ENCODE assay signal across 1 cellular context in genomic region chr3:136819784-136820640, GRCh38.
TF ChIP-seq lines count a peak whose summit lies in the region.

No MANE protein-coding gene starts in this region.

TF ChIP-seq in HepG2, 621 proteins besides CTCF, POLR2A, EP300 and RAD21 (continued from another document and continues in another):
- peak; percentile 70 for TF ChIP-seq ARID4A (CRISPR knock-in tag; IDR thresholded peaks at IDR 0.05; ENCODE audit: borderline replicate concordance)
- TF ChIP-seq SP140L (CRISPR knock-in tag; IDR thresholded peaks at IDR 0.05; ENCODE audit: borderline replicate concordance): no peak
- TF ChIP-seq HOXA3 (CRISPR knock-in tag; IDR thresholded peaks at IDR 0.05): 0 out of 2 replicates have a peak, but pooled peaks have one; percentile 47
- TF ChIP-seq PHF8 (CRISPR knock-in tag; IDR thresholded peaks at IDR 0.05): peak; percentile 23; the same call in 1 of the 2 replicates
- peak; percentile 69; the same call in 1 of the 2 replicates for TF ChIP-seq ZNF776 (CRISPR knock-in tag; IDR thresholded peaks at IDR 0.05)
- peak; percentile 68; the same call in 1 of the 2 replicates for TF ChIP-seq HES4 (CRISPR knock-in tag; IDR thresholded peaks at IDR 0.05; ENCODE audit: borderline replicate concordance)
- TF ChIP-seq CEBPZ (IDR thresholded peaks at IDR 0.05; ENCODE audit: low read length): no peak
- peak; percentile 9; the same call in 1 of the 2 replicates for TF ChIP-seq IRF2 (CRISPR knock-in tag; IDR thresholded peaks at IDR 0.05)
- peak; percentile 82 for TF ChIP-seq SALL1 (CRISPR knock-in tag; IDR thresholded peaks at IDR 0.05)
- TF ChIP-seq ZSCAN20 (CRISPR knock-in tag; IDR thresholded peaks at IDR 0.05; ENCODE audit: borderline replicate concordance): no peak
- 0 out of 2 replicates have a peak, but pooled peaks have one; percentile 5 for TF ChIP-seq HNF4A (CRISPR knock-in tag; IDR thresholded peaks at IDR 0.05)
- TF ChIP-seq HDAC2 (CRISPR knock-in tag; IDR thresholded peaks at IDR 0.05): peak; percentile 29; the same call in 1 of the 2 replicates
- TF ChIP-seq BORCS8-MEF2B (CRISPR knock-in tag; IDR thresholded peaks at IDR 0.05): peak; percentile 49
- TF ChIP-seq ZNF337 (CRISPR knock-in tag; IDR thresholded peaks at IDR 0.05; ENCODE audit: borderline replicate concordance, low read depth): 0 out of 2 replicates have a peak, but pooled peaks have one; percentile 18
- TF ChIP-seq ZNF598 (CRISPR knock-in tag; IDR thresholded peaks at IDR 0.05; ENCODE audit: borderline replicate concordance): peak; percentile 60; the same call in 1 of the 2 replicates
- TF ChIP-seq KLF11 (CRISPR knock-in tag; IDR thresholded peaks at IDR 0.05): 0 out of 2 replicates have a peak, but pooled peaks have one; percentile 39
- TF ChIP-seq ZNF253 (CRISPR knock-in tag; IDR thresholded peaks at IDR 0.05; ENCODE audit: borderline replicate concordance): peak; percentile 65; the same call in 1 of the 2 replicates
- peak; percentile 54 for TF ChIP-seq ZMYM4 (CRISPR knock-in tag; IDR thresholded peaks at IDR 0.05)
- TF ChIP-seq FOXA1 (IDR thresholded peaks at IDR 0.05): no peak
- 0 out of 2 replicates have a peak, but pooled peaks have one; percentile 9 for TF ChIP-seq FOXA1 (CRISPR knock-in tag; IDR thresholded peaks at IDR 0.05)
- 0 out of 2 replicates have a peak, but pooled peaks have one; percentile 72 for TF ChIP-seq ZNF557 (CRISPR knock-in tag; IDR thresholded peaks at IDR 0.05)
- TF ChIP-seq ZFY (CRISPR knock-in tag; IDR thresholded peaks at IDR 0.05): peak; percentile 80
- TF ChIP-seq ZNF552 (CRISPR knock-in tag; IDR thresholded peaks at IDR 0.05; ENCODE audit: borderline replicate concordance): 0 out of 2 replicates have a peak, but pooled peaks have one; percentile 24
- TF ChIP-seq ZNF772 (CRISPR knock-in tag; IDR thresholded peaks at IDR 0.05): 0 out of 2 replicates have a peak, but pooled peaks have one; percentile 70
- TF ChIP-seq ZNF138 (CRISPR knock-in tag; IDR thresholded peaks at IDR 0.05; ENCODE audit: low read depth): peak; percentile 75; the same call in 1 of the 2 replicates
- TF ChIP-seq TCF12 (IDR thresholded peaks at IDR 0.05): no peak
- 0 out of 2 replicates have a peak, but pooled peaks have one; percentile 26 for TF ChIP-seq TCF12 (CRISPR knock-in tag; IDR thresholded peaks at IDR 0.05)
- peak; percentile 71; the same call in 1 of the 2 replicates for TF ChIP-seq ATF7-NPFF (CRISPR knock-in tag; IDR thresholded peaks at IDR 0.05; ENCODE audit: low read depth)
- peak; percentile 26; the same call in 1 of the 2 replicates for TF ChIP-seq ZBTB7B (CRISPR knock-in tag; IDR thresholded peaks at IDR 0.05)
- 0 out of 2 replicates have a peak, but pooled peaks have one; percentile 41 for TF ChIP-seq ZNF343 (CRISPR knock-in tag; IDR thresholded peaks at IDR 0.05)
- TF ChIP-seq CEBPG (CRISPR knock-in tag; IDR thresholded peaks at IDR 0.05): 0 out of 2 replicates have a peak, but pooled peaks have one; percentile 9
- 0 out of 2 replicates have a peak, but pooled peaks have one; percentile 25 for TF ChIP-seq ZNF484 (CRISPR knock-in tag; IDR thresholded peaks at IDR 0.05; ENCODE audit: borderline replicate concordance, low read depth)
- TF ChIP-seq MTA3 (CRISPR knock-in tag; IDR thresholded peaks at IDR 0.05): no peak
- TF ChIP-seq ZBTB25 (CRISPR knock-in tag; IDR thresholded peaks at IDR 0.05): 0 out of 2 replicates have a peak, but pooled peaks have one; percentile 26
- TF ChIP-seq CSRNP1 (CRISPR knock-in tag; IDR thresholded peaks at IDR 0.05): 0 out of 2 replicates have a peak, but pooled peaks have one; percentile 59
- no peak for TF ChIP-seq HNRNPLL (IDR thresholded peaks at IDR 0.05; ENCODE audit: low read depth, low read length, poor library complexity, severe bottlenecking)
- no peak; the same call in 1 of the 2 replicates for TF ChIP-seq AKNA (CRISPR knock-in tag; IDR thresholded peaks at IDR 0.05; ENCODE audit: borderline replicate concordance)
- peak; percentile 50; the same call in 1 of the 2 replicates for TF ChIP-seq CAMTA2 (CRISPR knock-in tag; IDR thresholded peaks at IDR 0.05; ENCODE audit: borderline replicate concordance)
- peak; percentile 46 for TF ChIP-seq NFKB2 (CRISPR knock-in tag; IDR thresholded peaks at IDR 0.05; ENCODE audit: borderline replicate concordance)
